14 cellular contexts compared by ENCODE assay signal in genomic region chr12:93733358-93733757, GRCh38. TPM values are rescaled to one million over a fixed set of nuclear protein-coding genes. Genes with fewer than 3 reads are reported as not detected.
DNase-seq lines count a peak whose midpoint lies in the region; ATAC-seq, FAIRE-seq and TF ChIP-seq lines count a peak whose summit lies in the region.
"Had no signal": no experiment of that assay in that cellular context is flagged by ENCODE, and none has a peak within 500 bp of the region (broad histone marks: within the 10 kb centered on the region; RNA-seq: fewer than 3 reads in every experiment).

No MANE protein-coding gene starts in this region.

- H3K23ac ChIP-seq in neuronal stem cell (ENCODE audit: low read depth, low read length, poor library complexity): no peak overlapping the region

- DNase-seq in GM12891 (ENCODE audit: insufficient read length, low spot score): no peak
- peak; percentile 91 to 97 for DNase-seq in NCI-H446 (lab: John Stamatoyannopoulos, UW)
- peak; percentile 14 to 31 for DNase-seq in heart right ventricle
- no peak for DNase-seq in mammary epithelial cell
- no peak for DNase-seq in AML-193 (lab: John Stamatoyannopoulos, UW)
- no peak for DNase-seq in neuronal stem cell (ENCODE audit: low spot score)
- DNase-seq: activated CD8-positive, alpha-beta memory T cell treated with anti-CD3 and anti-CD28 coated beads for 24 hours; CD4-positive, alpha-beta memory T cell; erythroblast; SHP77; small intestine had no signal

- H3K79me1 ChIP-seq in neuronal stem cell (ENCODE audit: low read depth, low read length): peaks cover 2% of the 10 kb centered on the region

- peak; percentile 43 for FAIRE-seq in GM12891 (lab: Jason Lieb, UNC)
- FAIRE-seq: small intestine had no signal

- H3K4me1 ChIP-seq in heart right ventricle (peaks cover 0 to 26% (median 17%) of the 10 kb centered on the region in 9 donors), mammary epithelial cell (ENCODE audit: insufficient read depth, low read length) (no peaks in the 10 kb centered on the region), neuronal stem cell (ENCODE audit: control insufficient read depth in 2 of 2, insufficient read depth in 1 of 2, low read depth in 1 of 2, low read length in 2 of 2) (peaks cover 0 to 4% of the 10 kb centered on the region in 2 donors)

- H2BK15ac ChIP-seq in neuronal stem cell (ENCODE audit: low read length): no peak overlapping the region

- no peak overlapping the region for H2BK5ac ChIP-seq in neuronal stem cell (ENCODE audit: low read length)

- TF ChIP-seq POLR2A in GM12891 (IDR thresholded peaks at IDR 0.05; ENCODE audit: low read depth, low read length): no peak

- H3K27ac ChIP-seq in heart right ventricle: no peak overlapping the region
- no peak overlapping the region for H3K27ac ChIP-seq in mammary epithelial cell (ENCODE audit: insufficient read depth, low read depth, low read length)
- no peak overlapping the region for H3K27ac ChIP-seq in neuronal stem cell (replicated peaks; ENCODE audit: low read length)
- H3K27ac ChIP-seq: hepatocyte had no signal

- H2BK120ac ChIP-seq in neuronal stem cell (ENCODE audit: low read depth, low read length): no peak overlapping the region

- no peak overlapping the region for H3K9ac ChIP-seq in mammary epithelial cell (ENCODE audit: insufficient read depth, low read length)
- H3K9ac ChIP-seq in neuronal stem cell (ENCODE audit: low read depth, low read length, poor library complexity): no peak overlapping the region

- H2AFZ ChIP-seq in mammary epithelial cell (ENCODE audit: low read depth, low read length) (no peak overlapping the region), neuronal stem cell (ENCODE audit: low read length) (no peak overlapping the region)
- H2AFZ ChIP-seq: hepatocyte had no signal

- CTCF ChIA-PET in mammary epithelial cell (lab: Charles Lee; ENCODE audit: low non-redundant PET): no interaction called here

- H4K91ac ChIP-seq in neuronal stem cell (ENCODE audit: low read depth, low read length, poor library complexity): no peak overlapping the region

- H3K14ac ChIP-seq in neuronal stem cell (ENCODE audit: low read length): no peak overlapping the region

- ATAC-seq in GM21528 (IDR thresholded peaks at IDR 0.05; ENCODE audit: low FRiP score, unreplicated experiment) (peak; percentile 61), heart right ventricle (peak; percentile 42 to 83 (median 62)), HG03520 (IDR thresholded peaks at IDR 0.05; ENCODE audit: unreplicated experiment) (no peak)

- H3K36me3 ChIP-seq in heart right ventricle (no peaks in the 10 kb centered on the region), mammary epithelial cell (ENCODE audit: insufficient read depth, low read length) (no peaks in the 10 kb centered on the region), neuronal stem cell (replicated peaks in 1 of 2; ENCODE audit: control insufficient read depth in 2 of 2, insufficient read depth in 2 of 2, low read length in 2 of 2) (peaks cover 0 to 2% of the 10 kb centered on the region in 2 donors)

- no peak overlapping the region for H4K8ac ChIP-seq in neuronal stem cell (ENCODE audit: low read depth, low read length)

- in situ Hi-C loops in mammary epithelial cell (cut with MboI; ENCODE audit: low sequenced_read_pairs in 2 of 2): no loop called here

- dilution Hi-C loops in mammary epithelial cell (cut with HindIII; ENCODE audit: low sequenced_read_pairs): no loop called here

- H3K27me3 ChIP-seq in heart right ventricle (no peaks in the 10 kb centered on the region), mammary epithelial cell (ENCODE audit: insufficient read depth, low read length) (no peaks in the 10 kb centered on the region), neuronal stem cell (ENCODE audit: control insufficient read depth in 3 of 3, insufficient read depth in 3 of 3, low read depth in 1 of 3, low read length in 3 of 3) (no peaks in the 10 kb centered on the region)
- H3K27me3 ChIP-seq: hepatocyte had no signal

- H3K4ac ChIP-seq in neuronal stem cell (ENCODE audit: low read length): no peak overlapping the region

- intact Hi-C loops in heart right ventricle (cut with DNase I): loop anchor here in 1 of 10 donors (5.0 kb wide), 1 partner anchor 151 kb away; no protein-coding TSS in a partner anchor
- intact Hi-C loops in mammary epithelial cell (cut with micrococcal nuclease): no loop called here

- TF ChIP-seq CTCF in heart right ventricle (IDR thresholded peaks at IDR 0.05): no peak
- TF ChIP-seq CTCF in mammary epithelial cell (conservative IDR thresholded peaks at IDR 0.05 in 1 of 2, IDR thresholded peaks at IDR 0.05 in 1 of 2; ENCODE audit: extremely low read depth in 1 of 2, insufficient read depth in 1 of 2, low read depth in 1 of 2, low read length in 2 of 2): no peak

- BruUV-seq in mammary epithelial cell (replicated peaks; lab: Mats Ljungman, UMichigan): no TSS peak

- no peak overlapping the region for H3K4me3 ChIP-seq in heart right ventricle
- H3K4me3 ChIP-seq in mammary epithelial cell (replicated peaks in 1 of 3; ENCODE audit: insufficient read depth in 1 of 3, low read depth in 2 of 3, low read length in 3 of 3): no peak overlapping the region
- H3K4me3 ChIP-seq in neuronal stem cell (ENCODE audit: low read length in 2 of 2): no peak overlapping the region
- H3K4me3 ChIP-seq: hepatocyte had no signal

- H3K18ac ChIP-seq in neuronal stem cell (ENCODE audit: low read length): no peak overlapping the region

- H3K79me2 ChIP-seq in mammary epithelial cell (ENCODE audit: insufficient read depth, low read length): no peaks in the 10 kb centered on the region
- H3K79me2 ChIP-seq: hepatocyte had no signal

- H4K20me1 ChIP-seq in mammary epithelial cell (ENCODE audit: insufficient read depth, low read length): no peaks in the 10 kb centered on the region

- H3K4me2 ChIP-seq in mammary epithelial cell (ENCODE audit: insufficient read depth, low read depth, low read length) (no peak overlapping the region), neuronal stem cell (ENCODE audit: insufficient read depth, low read length, poor library complexity, severe bottlenecking) (no peak overlapping the region)
- H3K4me2 ChIP-seq: hepatocyte had no signal

- H2BK12ac ChIP-seq in neuronal stem cell (ENCODE audit: low read length): no peak overlapping the region

- 60 to 76% methylated on average over 3 of the region's 3 CpGs for WGBS in heart right ventricle, 2 donors
- WGBS in mammary epithelial cell (ENCODE audit: low coverage, missing lambda C conversion rate): 95% methylated on average over 3 of the region's 3 CpGs
- WGBS in neuronal stem cell (ENCODE audit: extremely low coverage in 2 of 2, insufficient read length in 2 of 2, insufficient replicate concordance in 1 of 2), 2 donors: no CpG with 5 or more reads among the region's 3 CpGs

- no peak overlapping the region for H2AK5ac ChIP-seq in neuronal stem cell (ENCODE audit: low read depth, low read length)

- H3K9me3 ChIP-seq in heart right ventricle (no peaks in the 10 kb centered on the region), mammary epithelial cell (replicated peaks; ENCODE audit: insufficient read depth, low read length) (no peaks in the 10 kb centered on the region), neuronal stem cell (replicated peaks in 1 of 2; ENCODE audit: control insufficient read depth in 2 of 2, insufficient read depth in 1 of 2, low read depth in 1 of 2, low read length in 2 of 2) (peaks cover 0 to 4% of the 10 kb centered on the region in 2 donors)

TF ChIP-seq in GM12891, 5 proteins besides CTCF, POLR2A, EP300 and RAD21:
- no peak for TF ChIP-seq PAX5 (IDR thresholded peaks at IDR 0.05; ENCODE audit: insufficient read depth, low read length, severe bottlenecking)
- no peak for TF ChIP-seq POLR2AphosphoS5 (IDR thresholded peaks at IDR 0.05; ENCODE audit: low read depth, low read length)
- no peak for TF ChIP-seq TAF1 (IDR thresholded peaks at IDR 0.05; ENCODE audit: low read depth, low read length)
- TF ChIP-seq SPI1 (IDR thresholded peaks at IDR 0.05; ENCODE audit: low read depth, low read length): no peak
- no peak for TF ChIP-seq POU2F2 (IDR thresholded peaks at IDR 0.05; ENCODE audit: low read depth, low read length)
TF ChIP-seq in GM12891: peak in this region for 0.

RNA-seq across cellular contexts. Expression of gene CRADD, which starts 56.2 kb away (rescaled TPM):
- polyA plus RNA-seq in GM12891 (2012; ENCODE audit: low read depth, missing spikeins): 6.1 TPM
- total RNA-seq in heart right ventricle (10 to 100 TPM; 36.3 to 80.1 (median 60.2) TPM), mammary epithelial cell (10 to 100 TPM; 13.3 to 14.2 TPM)
- polyA plus RNA-seq in heart right ventricle (10 to 100 TPM in 1 of 2 donors, 1 to 10 TPM in 1; 5.0 to 32.8 TPM), mammary epithelial cell (9.5 TPM)
- not detected for polyA minus RNA-seq in mammary epithelial cell
- 8.9 TPM for polyA plus RNA-seq in neuronal stem cell (2013, experiment 1 of 2)
- 8.8 TPM for polyA plus RNA-seq in neuronal stem cell (2013, experiment 2 of 2)

Comparison
In these comparisons a context has a peak if more than half of its experiments do, and no peak if none do; other contexts are left out.
1. DNase-seq: peak in NCI-H446 (2 of 2) and heart right ventricle (2 of 2); none in GM12891 (single experiment), mammary epithelial cell (single experiment), AML-193 (0 of 2) and neuronal stem cell (single experiment).